8 cellular contexts compared by ENCODE assay signal in genomic region chr12:63826002-63826585, GRCh38. TPM values are rescaled to one million over a fixed set of nuclear protein-coding genes. Genes with fewer than 3 reads are reported as not detected.
DNase-seq lines count a peak whose midpoint lies in the region; ATAC-seq and TF ChIP-seq lines count a peak whose summit lies in the region.

No MANE protein-coding gene starts in this region.

- H3K36me3 Mint-ChIP-seq in T-helper 2 cell treated with Interferon-gamma antibody and Interleukin-4, amounts not matched to agents 5 μg/mL and 100 μg/mL, for 36 hours (ENCODE audit: low read depth): peaks cover 5% of the 10 kb centered on the region

- no peak overlapping the region for H3K27ac Mint-ChIP-seq in T-helper 2 cell treated with Interferon-gamma antibody and Interleukin-4, amounts not matched to agents 5 μg/mL and 100 μg/mL, for 36 hours

- peak; percentile 78 for DNase-seq in DMS53 treated with DMSO at 0.1 percent for 48 hours (lab: John Stamatoyannopoulos, UW; ENCODE audit: unreplicated experiment)
- DNase-seq in KBM-7: peak; percentile 60
- DNase-seq in SHP77 (lab: John Stamatoyannopoulos, UW): peak; percentile 25 to 51
- DNase-seq in fibroblast of gingiva (ENCODE audit: low read depth): peak; percentile 69
- no peak for DNase-seq in omental fat pad (ENCODE audit: low spot score)
- no peak for DNase-seq in T-helper 2 cell treated with Interferon-gamma antibody and Interleukin-4, amounts not matched to agents 5 μg/mL and 100 μg/mL, for 36 hours (ENCODE audit: low spot score)
- DNase-seq in activated CD8-positive, alpha-beta memory T cell treated with anti-CD3 and anti-CD28 coated beads, Interleukin-2, amount 50 U/mL, for 4 hours: no peak

- no peak overlapping the region for H3K4me3 Mint-ChIP-seq in T-helper 2 cell treated with Interferon-gamma antibody and Interleukin-4, amounts not matched to agents 5 μg/mL and 100 μg/mL, for 36 hours

- H3K9me3 Mint-ChIP-seq in T-helper 2 cell treated with Interferon-gamma antibody and Interleukin-4, amounts not matched to agents 5 μg/mL and 100 μg/mL, for 36 hours: no peaks in the 10 kb centered on the region

- ATAC-seq in GM21367 (IDR thresholded peaks at IDR 0.05; ENCODE audit: unreplicated experiment) (peak; percentile 89), omental fat pad (ENCODE audit: low FRiP score) (peak; percentile 69)

- TF ChIP-seq CTCF in omental fat pad (IDR thresholded peaks at IDR 0.05): no peak

- in situ Hi-C loops in KBM-7 (cut with MboI; ENCODE audit: low pct_unique_long_range_greater_than_20kb, low sequenced_read_pairs): loop anchor here (25.0 kb wide), 2 partner anchors 1239 to 1389 kb away; no protein-coding TSS in a partner anchor

- peaks cover 10% of the 10 kb centered on the region for H3K4me1 Mint-ChIP-seq in T-helper 2 cell treated with Interferon-gamma antibody and Interleukin-4, amounts not matched to agents 5 μg/mL and 100 μg/mL, for 36 hours (ENCODE audit: low read depth)

- peaks cover 30% of the 10 kb centered on the region for H3K27me3 Mint-ChIP-seq in T-helper 2 cell treated with Interferon-gamma antibody and Interleukin-4, amounts not matched to agents 5 μg/mL and 100 μg/mL, for 36 hours (ENCODE audit: low read depth)

RNA-seq across cellular contexts. Expression of gene SRGAP1, which starts 18.4 kb away (rescaled TPM):
- total RNA-seq in omental fat pad: 10 to 100 TPM; 10.6 to 69.1 (median 12.9) TPM

RNA-seq across cellular contexts. Expression of gene RXYLT1, which starts 46.4 kb away (rescaled TPM):
- total RNA-seq in omental fat pad: 10 to 100 TPM; 16.0 to 18.7 (median 17.0) TPM

Comparison
In these comparisons a context has a peak if more than half of its experiments do, and no peak if none do; other contexts are left out.
1. DNase-seq: peak in DMS53 treated with DMSO at 0.1 percent for 48 hours (single experiment), KBM-7 (single experiment), SHP77 (2 of 2) and fibroblast of gingiva (single experiment); none in omental fat pad (single experiment), T-helper 2 cell treated with Interferon-gamma antibody and Interleukin-4, amounts not matched to agents 5 μg/mL and 100 μg/mL, for 36 hours (single experiment) and activated CD8-positive, alpha-beta memory T cell treated with anti-CD3 and anti-CD28 coated beads, Interleukin-2, amount 50 U/mL, for 4 hours (single experiment).